ENCODE assay signal across 8 cellular contexts in the genomic region with DNA sequence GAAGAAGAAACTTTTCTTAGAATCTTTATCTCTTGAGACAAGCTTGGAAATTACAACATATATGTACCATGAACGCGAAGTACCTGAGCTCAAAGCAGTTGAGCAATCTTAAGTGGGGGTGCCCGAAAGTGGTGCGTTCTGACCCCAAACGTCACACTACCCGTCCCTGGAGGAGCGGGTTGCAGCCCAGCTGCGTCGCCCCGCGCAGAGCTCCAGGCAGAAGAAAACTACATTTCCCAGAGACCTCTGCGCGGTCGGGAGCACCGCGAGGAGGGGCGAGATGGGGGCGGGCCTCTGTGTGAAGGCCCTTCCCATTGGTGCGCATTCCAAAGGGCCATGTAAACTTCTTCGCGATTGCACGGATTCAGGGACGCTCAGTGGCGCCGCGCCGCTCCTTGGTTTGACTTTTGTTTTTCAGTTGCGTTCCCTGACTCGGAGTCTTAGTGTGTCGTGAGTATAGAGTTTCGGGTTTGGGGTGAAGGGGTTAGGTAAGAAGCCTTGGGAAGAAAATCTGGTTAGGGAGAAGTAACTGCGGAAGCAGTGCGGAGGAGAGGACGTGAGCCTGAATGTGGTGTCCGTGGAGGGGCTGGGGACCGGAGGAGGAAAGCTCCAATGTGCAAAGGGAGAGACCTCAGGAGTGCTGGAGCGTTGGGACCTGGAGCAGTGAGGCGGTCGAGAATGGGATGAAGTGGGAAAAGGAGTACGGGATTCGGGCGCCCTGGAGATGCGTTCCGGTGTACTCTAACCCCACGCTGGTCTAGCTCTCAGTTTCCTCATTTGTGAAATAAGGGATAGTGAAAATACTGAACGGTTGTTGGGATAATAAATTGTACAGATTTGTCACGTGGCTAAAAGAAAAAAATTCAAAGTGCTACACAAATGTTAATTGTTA. TPM values are rescaled to one million over a fixed set of nuclear protein-coding genes. Genes with fewer than 3 reads are reported as not detected.
A peak's percentile ranks its signal among the peaks of the same experiment; 100 is the strongest.
DNase-seq lines count a peak whose midpoint lies in the region.

A gene (plus strand): TSS at position 410 of the 892 bp plus-strand sequence. CDS start 7,740 bp downstream, outside the sequence.

- H3K4me1 ChIP-seq in ES-I3 (ENCODE audit: insufficient read depth, low read length), result peaks cover 4% of the 10 kb centered on the region; the same call in 1 of the 2 replicates

- H3K9ac ChIP-seq in ES-I3 (ENCODE audit: low read depth, low read length), result peak within 1 kb of the TSS; percentile 96

- DNase-seq in H4 (ENCODE audit: low spot score) (peak; percentile 93), MG63 (peak; percentile 88), glomerular endothelial cell (ENCODE audit: extremely low read depth, low read depth, low spot score) (peak; percentile 82), pons (ENCODE audit: low spot score) (peak; percentile 93), ureter (ENCODE audit: low spot score) (peak; percentile 93), NCI-H2171 treated with DMSO at 0.1 percent for 48 hours (lab: John Stamatoyannopoulos, UW) (no peak)
- peak; percentile 83 to 89 for DNase-seq in activated T-helper 1 cell treated with anti-CD3 and anti-CD28 coated beads, Interleukin-2, amount 50 U/mL, for 16 hours (ENCODE audit: low read depth in 1 of 2, low spot score in 1 of 2)

- H3K4me3 ChIP-seq in MG63, result peak within 1 kb of the TSS; percentile 92

- H3K27me3 ChIP-seq in MG63, result no peaks in the 10 kb centered on the region

- H3K9me3 ChIP-seq in ES-I3 (ENCODE audit: control insufficient read depth, insufficient read depth, low read length) (no peaks in the 10 kb centered on the region), MG63 (no peaks in the 10 kb centered on the region)

- H3K36me3 ChIP-seq in ES-I3 (ENCODE audit: insufficient read depth, low read length) (no peaks in the 10 kb centered on the region), MG63 (no peaks in the 10 kb centered on the region)

RNA-seq across cellular contexts. Expression of the gene that starts here (rescaled TPM):
- 29.5 and 34.3 TPM in 2 replicates for total RNA-seq in H4 (2014; rRNA removed; shearing (Covaris generic))
- 19.6 and 29.0 TPM in 2 replicates for total RNA-seq in MG63 (2014; rRNA removed; shearing (Covaris generic); ENCODE audit: low replicate concordance)
- total RNA-seq in glomerular endothelial cell (9.8 and 10.9 TPM in 2 replicates), ureter (12.7 TPM)
